1 cellular context compared by ENCODE assay signal in genomic region chr19:11155373-11156120, GRCh38.
TF ChIP-seq lines count a peak whose summit lies in the region.

A gene with protein sequence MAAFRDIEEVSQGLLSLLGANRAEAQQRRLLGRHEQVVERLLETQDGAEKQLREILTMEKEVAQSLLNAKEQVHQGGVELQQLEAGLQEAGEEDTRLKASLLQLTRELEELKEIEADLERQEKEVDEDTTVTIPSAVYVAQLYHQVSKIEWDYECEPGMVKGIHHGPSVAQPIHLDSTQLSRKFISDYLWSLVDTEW (minus strand): TSS chr19:11155782. CDS start chr19:11155776, 6 bp downstream.

TF ChIP-seq in K562, 482 proteins besides CTCF, POLR2A, EP300 and RAD21 (continued from another document and continues in another):
- TF ChIP-seq PRDM10 (IDR thresholded peaks at IDR 0.05; ENCODE audit: partially characterized antibody) (peak; percentile 56), POLR2H (tag; IDR thresholded peaks at IDR 0.05; ENCODE audit: low read depth) (peak; percentile 83), FOXJ3 (CRISPR knock-in tag; IDR thresholded peaks at IDR 0.05) (no peak), THAP12 (CRISPR knock-in tag; IDR thresholded peaks at IDR 0.05) (peak; percentile 79), E2F3 (CRISPR knock-in tag; IDR thresholded peaks at IDR 0.05) (peak; percentile 88), MTA2 (IDR thresholded peaks at IDR 0.05; ENCODE audit: low read depth) (no peak), SREBF2 (CRISPR knock-in tag; IDR thresholded peaks at IDR 0.05) (no peak), ZNF398 (CRISPR knock-in tag; IDR thresholded peaks at IDR 0.05) (no peak), KHSRP (IDR thresholded peaks at IDR 0.05) (no peak), ZNF232 (CRISPR knock-in tag; IDR thresholded peaks at IDR 0.05) (no peak; the same call in 1 of the 2 replicates), ADNP (tag; IDR thresholded peaks at IDR 0.05) (no peak), CTBP1 (IDR thresholded peaks at IDR 0.05; ENCODE audit: borderline replicate concordance) (peak; percentile 21; the same call in 1 of the 2 replicates), SOX6 (IDR thresholded peaks at IDR 0.05) (0 out of 2 replicates have a peak, but pooled peaks have one; percentile 5), CBX2 (IDR thresholded peaks at IDR 0.05; ENCODE audit: insufficient read depth, low read length, poor library complexity, severe bottlenecking) (no peak), LARP7 (IDR thresholded peaks at IDR 0.05) (no peak), HDGF (IDR thresholded peaks at IDR 0.05) (no peak), DPF2 (IDR thresholded peaks at IDR 0.05) (no peak; the same call in 1 of the 2 replicates), IRF2 (CRISPR knock-in tag; IDR thresholded peaks at IDR 0.05) (no peak), CCNT2 (IDR thresholded peaks at IDR 0.05; ENCODE audit: borderline replicate concordance, extremely low read depth, insufficient read length, low read depth, low read length) (peak; percentile 64), HNRNPUL1 (IDR thresholded peaks at IDR 0.05; ENCODE audit: low read length) (no peak), POU5F1 (IDR thresholded peaks at IDR 0.05; ENCODE audit: borderline replicate concordance, low read depth, low read length, partially characterized antibody) (no peak), FOXP1 (CRISPR knock-in tag; IDR thresholded peaks at IDR 0.05) (no peak; the same call in 1 of the 2 replicates), SMAD2 (IDR thresholded peaks at IDR 0.05; ENCODE audit: low read depth, low read length) (no peak), ILF3 (IDR thresholded peaks at IDR 0.05; ENCODE audit: borderline replicate concordance) (no peak), RBM39 (optimal IDR thresholded peaks at IDR 0.05; ENCODE audit: low read depth, low read length) (no peak), PHB2 (IDR thresholded peaks at IDR 0.05; ENCODE audit: low read depth) (no peak), MYNN (IDR thresholded peaks at IDR 0.05) (no peak), MYNN (CRISPR knock-in tag; IDR thresholded peaks at IDR 0.05) (no peak), GTF2E2 (tag; IDR thresholded peaks at IDR 0.05) (peak; percentile 94; the same call in 1 of the 2 replicates), ZBTB26 (CRISPR knock-in tag; IDR thresholded peaks at IDR 0.05) (no peak), GTF2F1 (IDR thresholded peaks at IDR 0.05; ENCODE audit: low read depth, low read length) (peak; percentile 66; the same call in 1 of the 2 replicates), HMGN3 (IDR thresholded peaks at IDR 0.05; ENCODE audit: borderline replicate concordance, extremely low read depth, insufficient read length, low read depth, low read length) (no peak)
- TF ChIP-seq, protein P1, sequence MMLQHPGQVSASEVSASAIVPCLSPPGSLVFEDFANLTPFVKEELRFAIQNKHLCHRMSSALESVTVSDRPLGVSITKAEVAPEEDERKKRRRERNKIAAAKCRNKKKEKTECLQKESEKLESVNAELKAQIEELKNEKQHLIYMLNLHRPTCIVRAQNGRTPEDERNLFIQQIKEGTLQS (IDR thresholded peaks at IDR 0.05): no peak; the same call in 1 of the 2 replicates
- TF ChIP-seq, protein P1 (CRISPR knock-in tag; conservative IDR thresholded peaks at IDR 0.05): no peak
- TF ChIP-seq, protein P2, sequence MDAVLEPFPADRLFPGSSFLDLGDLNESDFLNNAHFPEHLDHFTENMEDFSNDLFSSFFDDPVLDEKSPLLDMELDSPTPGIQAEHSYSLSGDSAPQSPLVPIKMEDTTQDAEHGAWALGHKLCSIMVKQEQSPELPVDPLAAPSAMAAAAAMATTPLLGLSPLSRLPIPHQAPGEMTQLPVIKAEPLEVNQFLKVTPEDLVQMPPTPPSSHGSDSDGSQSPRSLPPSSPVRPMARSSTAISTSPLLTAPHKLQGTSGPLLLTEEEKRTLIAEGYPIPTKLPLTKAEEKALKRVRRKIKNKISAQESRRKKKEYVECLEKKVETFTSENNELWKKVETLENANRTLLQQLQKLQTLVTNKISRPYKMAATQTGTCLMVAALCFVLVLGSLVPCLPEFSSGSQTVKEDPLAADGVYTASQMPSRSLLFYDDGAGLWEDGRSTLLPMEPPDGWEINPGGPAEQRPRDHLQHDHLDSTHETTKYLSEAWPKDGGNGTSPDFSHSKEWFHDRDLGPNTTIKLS (IDR thresholded peaks at IDR 0.05; ENCODE audit: borderline replicate concordance, low read depth): peak; percentile 67; the same call in 1 of the 2 replicates
- TF ChIP-seq, protein P3, sequence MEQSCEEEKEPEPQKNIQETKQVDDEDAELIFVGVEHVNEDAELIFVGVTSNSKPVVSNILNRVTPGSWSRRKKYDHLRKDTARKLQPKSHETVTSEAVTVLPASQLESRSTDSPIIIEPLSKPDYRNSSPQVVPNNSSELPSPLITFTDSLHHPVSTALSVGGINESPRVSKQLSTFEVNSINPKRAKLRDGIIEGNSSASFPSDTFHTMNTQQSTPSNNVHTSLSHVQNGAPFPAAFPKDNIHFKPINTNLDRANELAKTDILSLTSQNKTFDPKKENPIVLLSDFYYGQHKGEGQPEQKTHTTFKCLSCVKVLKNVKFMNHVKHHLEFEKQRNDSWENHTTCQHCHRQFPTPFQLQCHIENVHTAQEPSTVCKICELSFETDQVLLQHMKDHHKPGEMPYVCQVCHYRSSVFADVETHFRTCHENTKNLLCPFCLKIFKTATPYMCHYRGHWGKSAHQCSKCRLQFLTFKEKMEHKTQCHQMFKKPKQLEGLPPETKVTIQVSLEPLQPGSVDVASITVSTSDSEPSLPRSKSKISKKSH (CRISPR knock-in tag; IDR thresholded peaks at IDR 0.05): no peak
- TF ChIP-seq, protein P4, sequence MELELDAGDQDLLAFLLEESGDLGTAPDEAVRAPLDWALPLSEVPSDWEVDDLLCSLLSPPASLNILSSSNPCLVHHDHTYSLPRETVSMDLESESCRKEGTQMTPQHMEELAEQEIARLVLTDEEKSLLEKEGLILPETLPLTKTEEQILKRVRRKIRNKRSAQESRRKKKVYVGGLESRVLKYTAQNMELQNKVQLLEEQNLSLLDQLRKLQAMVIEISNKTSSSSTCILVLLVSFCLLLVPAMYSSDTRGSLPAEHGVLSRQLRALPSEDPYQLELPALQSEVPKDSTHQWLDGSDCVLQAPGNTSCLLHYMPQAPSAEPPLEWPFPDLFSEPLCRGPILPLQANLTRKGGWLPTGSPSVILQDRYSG (tag; conservative IDR thresholded peaks at IDR 0.05; ENCODE audit: low read depth): no peak
- TF ChIP-seq, protein P5, sequence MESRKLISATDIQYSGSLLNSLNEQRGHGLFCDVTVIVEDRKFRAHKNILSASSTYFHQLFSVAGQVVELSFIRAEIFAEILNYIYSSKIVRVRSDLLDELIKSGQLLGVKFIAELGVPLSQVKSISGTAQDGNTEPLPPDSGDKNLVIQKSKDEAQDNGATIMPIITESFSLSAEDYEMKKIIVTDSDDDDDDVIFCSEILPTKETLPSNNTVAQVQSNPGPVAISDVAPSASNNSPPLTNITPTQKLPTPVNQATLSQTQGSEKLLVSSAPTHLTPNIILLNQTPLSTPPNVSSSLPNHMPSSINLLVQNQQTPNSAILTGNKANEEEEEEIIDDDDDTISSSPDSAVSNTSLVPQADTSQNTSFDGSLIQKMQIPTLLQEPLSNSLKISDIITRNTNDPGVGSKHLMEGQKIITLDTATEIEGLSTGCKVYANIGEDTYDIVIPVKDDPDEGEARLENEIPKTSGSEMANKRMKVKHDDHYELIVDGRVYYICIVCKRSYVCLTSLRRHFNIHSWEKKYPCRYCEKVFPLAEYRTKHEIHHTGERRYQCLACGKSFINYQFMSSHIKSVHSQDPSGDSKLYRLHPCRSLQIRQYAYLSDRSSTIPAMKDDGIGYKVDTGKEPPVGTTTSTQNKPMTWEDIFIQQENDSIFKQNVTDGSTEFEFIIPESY (CRISPR knock-in tag; IDR thresholded peaks at IDR 0.05): no peak
- TF ChIP-seq, protein P6, sequence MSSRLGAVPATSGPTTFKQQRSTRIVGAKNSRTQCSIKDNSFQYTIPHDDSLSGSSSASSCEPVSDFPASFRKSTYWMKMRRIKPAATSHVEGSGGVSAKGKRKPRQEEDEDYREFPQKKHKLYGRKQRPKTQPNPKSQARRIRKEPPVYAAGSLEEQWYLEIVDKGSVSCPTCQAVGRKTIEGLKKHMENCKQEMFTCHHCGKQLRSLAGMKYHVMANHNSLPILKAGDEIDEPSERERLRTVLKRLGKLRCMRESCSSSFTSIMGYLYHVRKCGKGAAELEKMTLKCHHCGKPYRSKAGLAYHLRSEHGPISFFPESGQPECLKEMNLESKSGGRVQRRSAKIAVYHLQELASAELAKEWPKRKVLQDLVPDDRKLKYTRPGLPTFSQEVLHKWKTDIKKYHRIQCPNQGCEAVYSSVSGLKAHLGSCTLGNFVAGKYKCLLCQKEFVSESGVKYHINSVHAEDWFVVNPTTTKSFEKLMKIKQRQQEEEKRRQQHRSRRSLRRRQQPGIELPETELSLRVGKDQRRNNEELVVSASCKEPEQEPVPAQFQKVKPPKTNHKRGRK (tag; IDR thresholded peaks at IDR 0.05): no peak
- TF ChIP-seq, protein P7, sequence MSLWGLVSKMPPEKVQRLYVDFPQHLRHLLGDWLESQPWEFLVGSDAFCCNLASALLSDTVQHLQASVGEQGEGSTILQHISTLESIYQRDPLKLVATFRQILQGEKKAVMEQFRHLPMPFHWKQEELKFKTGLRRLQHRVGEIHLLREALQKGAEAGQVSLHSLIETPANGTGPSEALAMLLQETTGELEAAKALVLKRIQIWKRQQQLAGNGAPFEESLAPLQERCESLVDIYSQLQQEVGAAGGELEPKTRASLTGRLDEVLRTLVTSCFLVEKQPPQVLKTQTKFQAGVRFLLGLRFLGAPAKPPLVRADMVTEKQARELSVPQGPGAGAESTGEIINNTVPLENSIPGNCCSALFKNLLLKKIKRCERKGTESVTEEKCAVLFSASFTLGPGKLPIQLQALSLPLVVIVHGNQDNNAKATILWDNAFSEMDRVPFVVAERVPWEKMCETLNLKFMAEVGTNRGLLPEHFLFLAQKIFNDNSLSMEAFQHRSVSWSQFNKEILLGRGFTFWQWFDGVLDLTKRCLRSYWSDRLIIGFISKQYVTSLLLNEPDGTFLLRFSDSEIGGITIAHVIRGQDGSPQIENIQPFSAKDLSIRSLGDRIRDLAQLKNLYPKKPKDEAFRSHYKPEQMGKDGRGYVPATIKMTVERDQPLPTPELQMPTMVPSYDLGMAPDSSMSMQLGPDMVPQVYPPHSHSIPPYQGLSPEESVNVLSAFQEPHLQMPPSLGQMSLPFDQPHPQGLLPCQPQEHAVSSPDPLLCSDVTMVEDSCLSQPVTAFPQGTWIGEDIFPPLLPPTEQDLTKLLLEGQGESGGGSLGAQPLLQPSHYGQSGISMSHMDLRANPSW (CRISPR knock-in tag; IDR thresholded peaks at IDR 0.05): no peak
